8 cellular contexts compared by ENCODE assay signal in genomic region chr12:120228291-120229070, GRCh38. TPM values are rescaled to one million over a fixed set of nuclear protein-coding genes. Genes with fewer than 3 reads are reported as not detected.
DNase-seq lines count a peak whose midpoint lies in the region; ATAC-seq and TF ChIP-seq lines count a peak whose summit lies in the region.

No MANE protein-coding gene starts in this region.

- H3K9me3 Mint-ChIP-seq in activated T-cell treated with anti-CD3 and anti-CD28 coated beads, Interleukin-2, amount 50 U/mL, for 4 hours: no peaks in the 10 kb centered on the region

- peak overlapping the region; percentile 55 for H3K9ac ChIP-seq in muscle layer of colon (ENCODE audit: low read length)

- H3K4me1 Mint-ChIP-seq in activated T-cell treated with anti-CD3 and anti-CD28 coated beads, Interleukin-2, amount 50 U/mL, for 4 hours (ENCODE audit: low read depth): peaks cover 82% of the 10 kb centered on the region

- H3K36me3 ChIP-seq in muscle layer of colon (ENCODE audit: insufficient read depth, low read length): peaks cover 11% of the 10 kb centered on the region

- H3K4me3 ChIP-seq in muscle layer of colon (ENCODE audit: low read depth in 1 of 2, low read length in 2 of 2): peak overlapping the region; percentile 13 to 17

- DNase-seq in KBM-7: peak; percentile 86
- DNase-seq in OCI-M1 (lab: John Stamatoyannopoulos, UW): peak; percentile 89
- peak; percentile 89 for DNase-seq in activated T-cell treated with anti-CD3 and anti-CD28 coated beads, Interleukin-2, amount 50 U/mL, for 4 hours
- peak; percentile 74 to 84 for DNase-seq in stimulated activated CD8-positive, alpha-beta memory T cell treated with anti-CD3 and anti-CD28 coated beads, Interleukin-7, amount 100 ng/mL, for 1 hour (ENCODE audit: low read depth in 2 of 2)

- peak; percentile 77 for ATAC-seq in GM19463 (IDR thresholded peaks at IDR 0.05; ENCODE audit: unreplicated experiment)
- peak; percentile 71 to 78 for ATAC-seq in activated T-cell treated with anti-CD3 and anti-CD28 coated beads, Interleukin-2, amount 50 U/mL, for 4 hours
- peak; percentile 54 for ATAC-seq in esophagus mucosa

- H3K4me1 ChIP-seq in muscle layer of colon (ENCODE audit: insufficient read depth, low read length): peaks cover 85% of the 10 kb centered on the region

- peak overlapping the region; percentile 78 for H3K27ac ChIP-seq in C4-2B
- H3K27ac ChIP-seq in muscle layer of colon (ENCODE audit: low read depth, low read length): peak overlapping the region; percentile 95

- H3K27me3 ChIP-seq in muscle layer of colon (ENCODE audit: control insufficient read depth in 1 of 2, insufficient read depth in 2 of 2, low read length in 2 of 2): no peaks in the 10 kb centered on the region

- peak overlapping the region; percentile 47 for H3K4me3 Mint-ChIP-seq in activated T-cell treated with anti-CD3 and anti-CD28 coated beads, Interleukin-2, amount 50 U/mL, for 4 hours

- in situ Hi-C loops in KBM-7 (cut with MboI; ENCODE audit: low pct_unique_long_range_greater_than_20kb, low sequenced_read_pairs): no loop called here

- H3K36me3 Mint-ChIP-seq in activated T-cell treated with anti-CD3 and anti-CD28 coated beads, Interleukin-2, amount 50 U/mL, for 4 hours (ENCODE audit: insufficient read depth): no peaks in the 10 kb centered on the region

- peak; percentile 91 for TF ChIP-seq CTCF in C4-2B (conservative IDR thresholded peaks at IDR 0.05)

- no peaks in the 10 kb centered on the region for H3K9me3 ChIP-seq in muscle layer of colon (ENCODE audit: low read length)

- H3K27me3 Mint-ChIP-seq in activated T-cell treated with anti-CD3 and anti-CD28 coated beads, Interleukin-2, amount 50 U/mL, for 4 hours (ENCODE audit: low read depth): no peaks in the 10 kb centered on the region

RNA-seq across cellular contexts. Expression of gene RPLP0, which starts 27.6 kb away (rescaled TPM):
- 1,000 to 10,000 TPM; 4,185 to 4,369 (median 4,226) TPM for total RNA-seq in activated T-cell treated with anti-CD3 and anti-CD28 coated beads, Interleukin-2, amount 50 U/mL, for 4 hours
- total RNA-seq in esophagus mucosa: 3,286 TPM

RNA-seq across cellular contexts. Expression of gene GCN1, which starts 34.0 kb away (rescaled TPM):
- total RNA-seq in activated T-cell treated with anti-CD3 and anti-CD28 coated beads, Interleukin-2, amount 50 U/mL, for 4 hours: 100 to 1,000 TPM; 192 to 204 (median 200) TPM
- 65.0 TPM for total RNA-seq in esophagus mucosa

RNA-seq across cellular contexts. Expression of gene PXN, which starts 37.0 kb away (rescaled TPM):
- 10 to 100 TPM; 49.2 to 54.0 (median 51.1) TPM for total RNA-seq in activated T-cell treated with anti-CD3 and anti-CD28 coated beads, Interleukin-2, amount 50 U/mL, for 4 hours
- 23.6 TPM for total RNA-seq in esophagus mucosa

Comparison
In these comparisons a context has a peak if more than half of its experiments do, and no peak if none do; other contexts are left out.
1. Peak in every context shown above with its lines: DNase-seq, ATAC-seq, H3K4me3 ChIP-seq and H3K27ac ChIP-seq.